9 cellular contexts compared by ENCODE assay signal in genomic region chr16:716250-716607, GRCh38. TPM values are rescaled to one million over a fixed set of nuclear protein-coding genes. Genes with fewer than 3 reads are reported as not detected.
DNase-seq lines count a peak whose midpoint lies in the region; ATAC-seq, FAIRE-seq and TF ChIP-seq lines count a peak whose summit lies in the region.
"Had no signal": no experiment of that assay in that cellular context is flagged by ENCODE, and none has a peak within 500 bp of the region (broad histone marks: within the 10 kb centered on the region; RNA-seq: fewer than 3 reads in every experiment).

No MANE protein-coding gene starts in this region.

- intact Hi-C loops in esophagus squamous epithelium (cut with DNase I) (no loop called here), posterior cingulate gyrus (cut with DNase I) (no loop called here), transverse colon (cut with DNase I; ENCODE audit: low total_unique reads) (no loop called here)

- no peak for ATAC-seq in HG03442 (IDR thresholded peaks at IDR 0.05; ENCODE audit: unreplicated experiment)

- peaks cover 3 to 53% (median 7%) of the 10 kb centered on the region in 4 donors for H3K27me3 ChIP-seq in esophagus squamous epithelium
- H3K27me3 ChIP-seq in transverse colon, result peaks cover 40% of the 10 kb centered on the region

- H3K27ac ChIP-seq in esophagus squamous epithelium (no peak overlapping the region), transverse colon (peak overlapping the region in 1 of 4 donors; percentile 20)
- H3K27ac ChIP-seq: SK-N-MC had no signal

- no peak for FAIRE-seq in RCC 7860 (lab: Jason Lieb, UNC)

- in situ Hi-C loops in transverse colon (cut with MboI; ENCODE audit: low pct_ligation_motif_present in 1 of 4, low pct_unique_long_range_greater_than_20kb in 1 of 4, low sequenced_read_pairs in 3 of 4), result loop anchor here in 1 of 4 donors (10.0 kb wide), 1 partner anchor 69 kb away; the partner anchor contains the start of genes CHTF18 and RPUSD1

- H3K4me3 ChIP-seq in esophagus squamous epithelium, result peak overlapping the region in 3 of 4 donors; percentile 52 to 87 (median 70)
- peak overlapping the region in 2 of 4 donors; percentile 61 to 74 for H3K4me3 ChIP-seq in transverse colon
- H3K4me3 ChIP-seq: SK-N-MC had no signal

- DNase-seq in EH (ENCODE audit: low read depth), result peak; percentile 75
- DNase-seq in RCC 7860 (ENCODE audit: low spot score), result peak; percentile 69
- DNase-seq in esophagus squamous epithelium (lab: John Stamatoyannopoulos, UW), result no peak
- DNase-seq in posterior cingulate gyrus, result peak; percentile 83 to 98 (median 88)
- no peak for DNase-seq in GDM1 (lab: John Stamatoyannopoulos, UW)
- DNase-seq in transverse colon, result no peak
- no peak for DNase-seq in kidney glomerular epithelial cell (lab: John Stamatoyannopoulos, UW)

- H3K36me3 ChIP-seq in esophagus squamous epithelium, result no peaks in the 10 kb centered on the region
- H3K36me3 ChIP-seq in transverse colon, result no peaks in the 10 kb centered on the region

- TF ChIP-seq EP300 in transverse colon (IDR thresholded peaks at IDR 0.05; ENCODE audit: low read depth), result no peak

- 20 to 29% methylated on average over 1 to 9 of the region's 12 CpGs for WGBS in esophagus squamous epithelium, 2 donors
- WGBS in transverse colon (ENCODE audit: low coverage in 1 of 2), 2 donors, result 45% methylated on average over 12 of the region's 12 CpGs; no CpG with 5 or more reads in 1 of the 2 donors

- H3K4me1 ChIP-seq in esophagus squamous epithelium (peaks cover 32 to 75% (median 32%) of the 10 kb centered on the region in 3 donors), transverse colon (peaks cover 23 to 57% (median 45%) of the 10 kb centered on the region in 4 donors)

- TF ChIP-seq POLR2A in esophagus squamous epithelium (IDR thresholded peaks at IDR 0.05) (no peak), transverse colon (IDR thresholded peaks at IDR 0.05) (no peak)

- no peak for TF ChIP-seq CTCF in esophagus squamous epithelium (IDR thresholded peaks at IDR 0.05)
- TF ChIP-seq CTCF in transverse colon (IDR thresholded peaks at IDR 0.05), result no peak

- no peaks in the 10 kb centered on the region for H3K9me3 ChIP-seq in esophagus squamous epithelium
- H3K9me3 ChIP-seq in transverse colon, result no peaks in the 10 kb centered on the region

RNA-seq across cellular contexts. Expression of gene METRN, which starts 1.3 kb away (rescaled TPM):
- total RNA-seq in esophagus squamous epithelium (10 to 100 TPM in 2 of 4 donors, 1 to 10 TPM in 2; 4.2 to 12.7 (median 8.8) TPM), transverse colon (10 to 100 TPM in 3 of 4 donors, 1 to 10 TPM in 1; 4.9 to 47.2 (median 35.2) TPM)

RNA-seq across cellular contexts. Expression of gene ANTKMT, which starts 4.7 kb away (rescaled TPM):
- total RNA-seq in esophagus squamous epithelium (10 to 100 TPM; 11.6 to 29.1 (median 24.2) TPM), transverse colon (10 to 100 TPM; 19.7 to 53.0 (median 38.2) TPM)

RNA-seq across cellular contexts. Expression of gene CCDC78, which starts 10.0 kb away (rescaled TPM):
- 1 to 10 TPM in 1 of 4 donors, under 1 TPM in 3; under 0.01 to 1.0 (median 0.47) TPM for total RNA-seq in esophagus squamous epithelium
- total RNA-seq in transverse colon, result 10 to 100 TPM in 1 of 4 donors, 1 to 10 TPM in 1, under 1 TPM in 2; 0.40 to 24.3 (median 0.98) TPM

RNA-seq across cellular contexts. Expression of gene FBXL16, which starts 10.6 kb away (rescaled TPM):
- total RNA-seq in esophagus squamous epithelium, result 1 to 10 TPM; 2.2 to 8.4 (median 3.7) TPM
- 1 to 10 TPM in 2 of 4 donors, under 1 TPM in 1, not detected in 1; 0.60 to 3.5 (median 1.6) TPM for total RNA-seq in transverse colon

RNA-seq across cellular contexts. Expression of gene HAGHL, which starts 10.7 kb away (rescaled TPM):
- 1 to 10 TPM in 3 of 4 donors, not detected in 1; 1.7 to 5.7 (median 4.8) TPM for total RNA-seq in esophagus squamous epithelium
- total RNA-seq in transverse colon, result 10 to 100 TPM in 1 of 4 donors, 1 to 10 TPM in 3; 1.2 to 12.3 (median 5.5) TPM

Comparison
In these comparisons a context has a peak if more than half of its experiments do, and no peak if none do; other contexts are left out.
1. DNase-seq: peak in EH (single experiment), RCC 7860 (single experiment) and posterior cingulate gyrus (10 of 10); none in esophagus squamous epithelium (single experiment), GDM1 (single experiment), transverse colon (single experiment) and kidney glomerular epithelial cell (single experiment).